10 cellular contexts compared by ENCODE assay signal in the genomic region with DNA sequence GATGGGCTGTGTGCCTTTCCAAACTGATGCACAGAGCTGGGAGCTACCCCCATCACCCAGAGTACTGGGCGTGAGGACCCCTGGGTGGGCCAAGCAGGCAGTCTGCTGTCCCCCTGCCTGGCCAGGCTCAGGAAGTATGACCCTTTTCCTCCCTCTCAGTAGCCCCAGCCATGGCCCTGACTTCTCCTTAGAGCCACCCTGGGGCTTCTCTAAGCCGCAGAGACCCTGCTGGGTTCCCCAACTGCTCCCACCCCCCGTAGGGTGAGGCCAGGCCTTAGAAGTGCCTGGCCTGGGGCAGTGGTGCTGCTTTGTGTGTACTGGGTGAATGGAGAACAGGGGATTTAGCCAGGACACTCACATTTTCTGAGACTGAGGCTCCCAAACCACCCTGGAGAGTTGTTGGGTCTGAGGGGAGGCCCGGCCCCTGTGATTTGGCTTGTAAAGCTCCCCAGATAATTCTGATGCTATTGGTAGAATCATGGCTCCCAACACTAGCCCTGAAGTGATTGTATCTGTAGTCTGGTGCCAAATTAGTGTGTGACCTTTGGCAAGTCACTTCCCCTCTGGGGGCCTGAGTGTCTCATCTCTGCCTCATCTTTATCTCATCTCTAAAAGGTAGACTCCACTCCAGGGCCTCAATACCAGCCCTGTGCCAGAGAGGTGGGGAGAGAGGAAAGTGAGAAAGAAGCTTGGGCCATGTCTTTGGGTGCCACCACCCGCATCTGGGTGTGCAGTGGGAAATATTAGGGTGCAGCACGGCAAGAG.
A peak's percentile ranks its signal among the peaks of the same experiment; 100 is the strongest.
DNase-seq lines count a peak whose midpoint lies in the region; ATAC-seq, FAIRE-seq and TF ChIP-seq lines count a peak whose summit lies in the region.
"Had no signal": no experiment of that assay in that cellular context is flagged by ENCODE, and none has a peak within 500 bp of the region (broad histone marks: within the 10 kb centered on the region; RNA-seq: fewer than 3 reads in every experiment).

No MANE protein-coding gene starts in this region.

- ATAC-seq in stimulated activated memory B cell treated with anti-CD40 and anti-IgM and Interleukin-4, amounts not matched to agents 10 μg/mL and 1 μg/mL and 100 μg/mL, for 72 hours = peak; percentile 37
- no peak for ATAC-seq in HG03571 (IDR thresholded peaks at IDR 0.05; ENCODE audit: unreplicated experiment)

- peaks cover 58% of the 10 kb centered on the region for H3K4me1 Mint-ChIP-seq in T-helper 2 cell treated with Interferon-gamma antibody and Interleukin-4, amounts not matched to agents 5 μg/mL and 100 μg/mL, for 36 hours (ENCODE audit: low read depth)
- peaks cover 88% of the 10 kb centered on the region for H3K4me1 Mint-ChIP-seq in stimulated activated memory B cell treated with anti-CD40 and anti-IgM and Interleukin-4, amounts not matched to agents 10 μg/mL and 1 μg/mL and 100 μg/mL, for 72 hours

- DNase-seq in T-helper 2 cell treated with Interferon-gamma antibody and Interleukin-4, amounts not matched to agents 5 μg/mL and 100 μg/mL, for 36 hours (ENCODE audit: low spot score) = peak; percentile 59
- DNase-seq in kidney (no peak), MV-4-11 (lab: John Stamatoyannopoulos, UW) (no peak), GF-D8 (lab: John Stamatoyannopoulos, UW) (no peak), NCI-H510A (lab: John Stamatoyannopoulos, UW) (no peak)
- DNase-seq: occipital lobe; stimulated activated naive CD4-positive, alpha-beta T cell treated with Interleukin-2 at 50 U/mL for 16 hours had no signal

- H3K36me3 ChIP-seq in kidney (ENCODE audit: control insufficient read depth in 1 of 2, insufficient read depth in 2 of 2, low read length in 2 of 2) = no peaks in the 10 kb centered on the region

- H3K36me3 Mint-ChIP-seq in T-helper 2 cell treated with Interferon-gamma antibody and Interleukin-4, amounts not matched to agents 5 μg/mL and 100 μg/mL, for 36 hours (ENCODE audit: low read depth) = no peaks in the 10 kb centered on the region
- H3K36me3 Mint-ChIP-seq in stimulated activated memory B cell treated with anti-CD40 and anti-IgM and Interleukin-4, amounts not matched to agents 10 μg/mL and 1 μg/mL and 100 μg/mL, for 72 hours = peaks cover 46% of the 10 kb centered on the region

- FAIRE-seq in kidney (lab: Jason Lieb, UNC) = no peak

- no peak for TF ChIP-seq CTCF in kidney (IDR thresholded peaks at IDR 0.05; ENCODE audit: borderline replicate concordance, extremely low read depth, insufficient read depth)

- peak overlapping the region; percentile 64 for H3K27ac Mint-ChIP-seq in T-helper 2 cell treated with Interferon-gamma antibody and Interleukin-4, amounts not matched to agents 5 μg/mL and 100 μg/mL, for 36 hours
- H3K27ac Mint-ChIP-seq in stimulated activated memory B cell treated with anti-CD40 and anti-IgM and Interleukin-4, amounts not matched to agents 10 μg/mL and 1 μg/mL and 100 μg/mL, for 72 hours = peak overlapping the region; percentile 97

- H3K9me3 Mint-ChIP-seq in T-helper 2 cell treated with Interferon-gamma antibody and Interleukin-4, amounts not matched to agents 5 μg/mL and 100 μg/mL, for 36 hours = no peaks in the 10 kb centered on the region
- H3K9me3 Mint-ChIP-seq in stimulated activated memory B cell treated with anti-CD40 and anti-IgM and Interleukin-4, amounts not matched to agents 10 μg/mL and 1 μg/mL and 100 μg/mL, for 72 hours = no peaks in the 10 kb centered on the region

- H3K9ac ChIP-seq in kidney (ENCODE audit: low read length in 2 of 2) = peak overlapping the region in 1 of 2 donors; percentile 61

- no peak overlapping the region for H3K4me3 ChIP-seq in kidney (ENCODE audit: low read length in 2 of 2)

- peak overlapping the region; percentile 60 to 68 for H3K27ac ChIP-seq in kidney (ENCODE audit: low read depth in 2 of 2, low read length in 2 of 2)

- no peaks in the 10 kb centered on the region for H3K9me3 ChIP-seq in kidney (ENCODE audit: control insufficient read depth in 1 of 2, low read length in 2 of 2)

- peak; percentile 26 for TF ChIP-seq POLR2A in GM19193 (IDR thresholded peaks at IDR 0.05; ENCODE audit: extremely low read depth, insufficient read depth, insufficient read length)

- no peaks in the 10 kb centered on the region for H3K27me3 Mint-ChIP-seq in T-helper 2 cell treated with Interferon-gamma antibody and Interleukin-4, amounts not matched to agents 5 μg/mL and 100 μg/mL, for 36 hours (ENCODE audit: low read depth)
- no peaks in the 10 kb centered on the region for H3K27me3 Mint-ChIP-seq in stimulated activated memory B cell treated with anti-CD40 and anti-IgM and Interleukin-4, amounts not matched to agents 10 μg/mL and 1 μg/mL and 100 μg/mL, for 72 hours

- intact Hi-C loops in kidney (cut with DNase I) = no loop called here

- H3K4me1 ChIP-seq in kidney (ENCODE audit: control insufficient read depth in 1 of 2, insufficient read depth in 1 of 2, low read depth in 1 of 2, low read length in 2 of 2) = peaks cover 23 to 51% of the 10 kb centered on the region in 2 donors

- peak overlapping the region; percentile 41 for H3K4me3 Mint-ChIP-seq in T-helper 2 cell treated with Interferon-gamma antibody and Interleukin-4, amounts not matched to agents 5 μg/mL and 100 μg/mL, for 36 hours
- peak overlapping the region; percentile 79 for H3K4me3 Mint-ChIP-seq in stimulated activated memory B cell treated with anti-CD40 and anti-IgM and Interleukin-4, amounts not matched to agents 10 μg/mL and 1 μg/mL and 100 μg/mL, for 72 hours
